In genomic region chr3:48681541-48681880, GRCh38 we compare ENCODE assay signal across 23 cellular contexts. TPM values are rescaled to one million over a fixed set of nuclear protein-coding genes. Genes with fewer than 3 reads are reported as not detected.
DNase-seq lines count a peak whose midpoint lies in the region; ATAC-seq and TF ChIP-seq lines count a peak whose summit lies in the region.
"Had no signal": no experiment of that assay in that cellular context is flagged by ENCODE, and none has a peak within 500 bp of the region (broad histone marks: within the 10 kb centered on the region; RNA-seq: fewer than 3 reads in every experiment).

No MANE protein-coding gene starts in this region.

- CTCF ChIA-PET in MCF 10A (lab: Yijun Ruan, JAX), result interaction anchor here (0.5 to 1.3 kb wide), 5 partner anchors 40 to 1109 kb away, joined by 3 to 5 read pairs (median 4); partner anchors contain the start of gene SLC26A6
- CTCF ChIA-PET in mammary epithelial cell (lab: Charles Lee; ENCODE audit: low non-redundant PET), result no interaction called here
- CTCF ChIA-PET in RWPE1 (lab: Yijun Ruan, JAX), result no interaction called here

- no TSS peak for BruUV-seq in MCF 10A (replicated peaks; lab: Mats Ljungman, UMichigan)
- no TSS peak for BruUV-seq in mammary epithelial cell (replicated peaks; lab: Mats Ljungman, UMichigan)

- H3K4me1 Mint-ChIP-seq in MCF 10A (ENCODE audit: insufficient read depth, unreplicated experiment), result peaks cover 33% of the 10 kb centered on the region

- H3K79me2 ChIP-seq in mammary epithelial cell (ENCODE audit: insufficient read depth, low read length) (peaks cover 35% of the 10 kb centered on the region), parathyroid adenoma (peaks cover 17% of the 10 kb centered on the region)

- H2AFZ ChIP-seq in mammary epithelial cell (ENCODE audit: low read depth, low read length) (no peak overlapping the region), parathyroid adenoma (no peak overlapping the region)

- no peak for TF ChIP-seq CTCF in MCF 10A (IDR thresholded peaks at IDR 0.05; ENCODE audit: unreplicated experiment)
- TF ChIP-seq CTCF in mammary epithelial cell (conservative IDR thresholded peaks at IDR 0.05 in 1 of 2, IDR thresholded peaks at IDR 0.05 in 1 of 2; ENCODE audit: extremely low read depth in 1 of 2, insufficient read depth in 1 of 2, low read depth in 1 of 2, low read length in 2 of 2), result no peak
- TF ChIP-seq CTCF in RWPE1 (conservative IDR thresholded peaks at IDR 0.05; ENCODE audit: low read depth), result no peak
- TF ChIP-seq CTCF in RWPE2 (IDR thresholded peaks at IDR 0.05; ENCODE audit: poor library complexity, severe bottlenecking), result no peak
- no peak for TF ChIP-seq CTCF in parathyroid adenoma (IDR thresholded peaks at IDR 0.05)

- H3K4me3 Mint-ChIP-seq in MCF 10A (ENCODE audit: unreplicated experiment), result no peak overlapping the region
- H3K4me3 Mint-ChIP-seq: CD14-positive monocyte; CD4-positive, CD25-positive, alpha-beta regulatory T cell had no signal

- H3K27me3 ChIP-seq in mammary epithelial cell (ENCODE audit: insufficient read depth, low read length), result no peaks in the 10 kb centered on the region
- H3K27me3 ChIP-seq in RWPE2 (ENCODE audit: insufficient read depth, poor library complexity, severe bottlenecking), result no peaks in the 10 kb centered on the region
- no peaks in the 10 kb centered on the region for H3K27me3 ChIP-seq in parathyroid adenoma (ENCODE audit: control insufficient read depth, insufficient read depth, low read length)
- H3K27me3 ChIP-seq: BE2C, BLaER1 had no signal

- no peak overlapping the region for H3K27ac ChIP-seq in mammary epithelial cell (ENCODE audit: insufficient read depth, low read depth, low read length)
- H3K27ac ChIP-seq in RWPE1, result peak overlapping the region; percentile 10
- no peak overlapping the region for H3K27ac ChIP-seq in RWPE2 (ENCODE audit: poor library complexity, severe bottlenecking)
- peak overlapping the region; percentile 95 for H3K27ac ChIP-seq in parathyroid adenoma
- H3K27ac ChIP-seq: BLaER1 had no signal

- DNase-seq in MCF 10A (ENCODE audit: unreplicated experiment) (no peak), mammary epithelial cell (no peak), RWPE1 (ENCODE audit: low spot score) (no peak), RWPE2 (ENCODE audit: low spot score) (peak; percentile 57), iPS-NIHi7 (ENCODE audit: extremely low spot score) (no peak)
- DNase-seq: 8988T; ACHN; BE2C; C1 segment of cervical spinal cord; CD4-positive, alpha-beta memory T cell; CD4-positive, CD25-positive, alpha-beta regulatory T cell; COR-L47; DMS 273 treated with DMSO at 0.1 percent for 48 hours; DMS79 treated with DMSO at 0.1 percent for 48 hours; GF-D8 had no signal

- no peaks in the 10 kb centered on the region for H3K9me3 Mint-ChIP-seq in MCF 10A (ENCODE audit: unreplicated experiment)
- H3K9me3 Mint-ChIP-seq: CD4-positive, alpha-beta memory T cell; CD4-positive, CD25-positive, alpha-beta regulatory T cell; CD8-positive, alpha-beta memory T cell had no signal

- peaks cover 61% of the 10 kb centered on the region for H3K36me3 Mint-ChIP-seq in MCF 10A (ENCODE audit: insufficient read depth, unreplicated experiment)

- peak overlapping the region; percentile 13 for H3K27ac Mint-ChIP-seq in MCF 10A (ENCODE audit: low read depth, unreplicated experiment)
- H3K27ac Mint-ChIP-seq: CD4-positive, alpha-beta memory T cell had no signal

- H3K27me3 Mint-ChIP-seq in MCF 10A (ENCODE audit: insufficient read depth, unreplicated experiment), result no peaks in the 10 kb centered on the region
- H3K27me3 Mint-ChIP-seq: CD4-positive, alpha-beta memory T cell; CD4-positive, CD25-positive, alpha-beta regulatory T cell; CD8-positive, alpha-beta memory T cell had no signal

- POLR2A ChIA-PET in MCF 10A (lab: Yijun Ruan, JAX) (interaction anchor here (0.7 to 1.0 kb wide), 2 partner anchors 11 to 59 kb away, joined by 3 read pairs; no protein-coding TSS in a partner anchor), RWPE1 (lab: Yijun Ruan, JAX; ENCODE audit: low non-redundant PET) (no interaction called here)

- ATAC-seq in RWPE2 (ENCODE audit: low read depth) (no peak), GM18870 (IDR thresholded peaks at IDR 0.05; ENCODE audit: unreplicated experiment) (no peak), GM19452 (IDR thresholded peaks at IDR 0.05; ENCODE audit: unreplicated experiment) (no peak)

- H3K4me1 ChIP-seq in mammary epithelial cell (ENCODE audit: insufficient read depth, low read length) (peaks cover 29% of the 10 kb centered on the region), RWPE2 (ENCODE audit: insufficient read depth, poor library complexity, severe bottlenecking) (peaks cover 14% of the 10 kb centered on the region), parathyroid adenoma (peaks cover 48% of the 10 kb centered on the region)

- H3K9ac ChIP-seq in mammary epithelial cell (ENCODE audit: insufficient read depth, low read length), result no peak overlapping the region
- peak overlapping the region; percentile 65 for H3K9ac ChIP-seq in parathyroid adenoma
- H3K9ac ChIP-seq: BLaER1 had no signal

- 98% methylated on average over 6 of the region's 7 CpGs for WGBS in mammary epithelial cell (ENCODE audit: low coverage, missing lambda C conversion rate)

- no peak overlapping the region for H3K4me3 ChIP-seq in mammary epithelial cell (replicated peaks in 1 of 3; ENCODE audit: insufficient read depth in 1 of 3, low read depth in 2 of 3, low read length in 3 of 3)
- no peak overlapping the region for H3K4me3 ChIP-seq in RWPE2 (ENCODE audit: severe bottlenecking)
- H3K4me3 ChIP-seq in parathyroid adenoma (ENCODE audit: low read depth, low read length), result no peak overlapping the region
- H3K4me3 ChIP-seq: BLaER1 had no signal

- H3K9me3 ChIP-seq in mammary epithelial cell (replicated peaks; ENCODE audit: insufficient read depth, low read length), result no peaks in the 10 kb centered on the region
- H3K9me3 ChIP-seq in RWPE2 (ENCODE audit: severe bottlenecking), result no peaks in the 10 kb centered on the region
- H3K9me3 ChIP-seq in parathyroid adenoma (ENCODE audit: control insufficient read depth, low read length), result no peaks in the 10 kb centered on the region
- H3K9me3 ChIP-seq: BE2C, BLaER1 had no signal

- peaks cover 16% of the 10 kb centered on the region for H3K36me3 ChIP-seq in mammary epithelial cell (ENCODE audit: insufficient read depth, low read length)
- H3K36me3 ChIP-seq in RWPE2 (ENCODE audit: low read depth), result peaks cover 71% of the 10 kb centered on the region
- no peaks in the 10 kb centered on the region for H3K36me3 ChIP-seq in parathyroid adenoma (ENCODE audit: control insufficient read depth, insufficient read depth, low read length)

- dilution Hi-C loops in mammary epithelial cell (cut with HindIII; ENCODE audit: low sequenced_read_pairs), result loop anchor here (5.0 kb wide), 1 partner anchor 104 kb away; no protein-coding TSS in a partner anchor

- in situ Hi-C loops in mammary epithelial cell (cut with MboI; ENCODE audit: low sequenced_read_pairs in 2 of 2), result no loop called here

- intact Hi-C loops in MCF 10A (cut with micrococcal nuclease), result loop anchor here (10.0 kb wide), 1 partner anchor 127 kb away; the partner anchor contains the start of gene PFKFB4
- intact Hi-C loops in mammary epithelial cell (cut with micrococcal nuclease), result no loop called here

- H3K4me2 ChIP-seq in mammary epithelial cell (ENCODE audit: insufficient read depth, low read depth, low read length) (no peak overlapping the region), parathyroid adenoma (ENCODE audit: low read length) (no peak overlapping the region)
- H3K4me2 ChIP-seq: BLaER1 had no signal

- H4K20me1 ChIP-seq in mammary epithelial cell (ENCODE audit: insufficient read depth, low read length), result no peaks in the 10 kb centered on the region

RNA-seq across cellular contexts. Expression of gene NCKIPSD, which starts 4.2 kb away (rescaled TPM):
- 23.8 and 26.9 TPM in 2 replicates for total RNA-seq in MCF 10A (2022)
- total RNA-seq in mammary epithelial cell, result 10 to 100 TPM; 14.8 to 21.1 TPM
- 23.8 TPM for polyA plus RNA-seq in mammary epithelial cell
- polyA minus RNA-seq in mammary epithelial cell, result 14.0 TPM

RNA-seq across cellular contexts. Expression of gene CELSR3, which starts 18.8 kb away (rescaled TPM):
- total RNA-seq in MCF 10A (2022) (17.6 and 21.5 TPM in 2 replicates), mammary epithelial cell (1 to 10 TPM; 1.7 to 2.2 TPM)
- 0.51 TPM for polyA plus RNA-seq in mammary epithelial cell
- 1.8 TPM for polyA minus RNA-seq in mammary epithelial cell
- polyA plus RNA-seq: CD14-positive monocyte had no signal

RNA-seq across cellular contexts. Expression of gene IP6K2, which starts 35.5 kb away (rescaled TPM):
- total RNA-seq in MCF 10A (2022), result 99.3 and 117 TPM in 2 replicates
- total RNA-seq in mammary epithelial cell, result 10 to 100 TPM; 62.7 to 95.8 TPM
- polyA plus RNA-seq in mammary epithelial cell, result 94.7 TPM
- 33.8 TPM for polyA minus RNA-seq in mammary epithelial cell

RNA-seq across cellular contexts. Expression of gene SLC26A6, which starts 46.2 kb away (rescaled TPM):
- total RNA-seq in MCF 10A (2022), result 47.4 and 63.3 TPM in 2 replicates
- 10 to 100 TPM; 29.5 to 47.7 TPM for total RNA-seq in mammary epithelial cell
- polyA plus RNA-seq in mammary epithelial cell, result 38.9 TPM
- 44.6 TPM for polyA minus RNA-seq in mammary epithelial cell

RNA-seq across cellular contexts. Expression of gene TMEM89, which starts 59.9 kb away (rescaled TPM):
- not detected in 2 replicates for total RNA-seq in MCF 10A (2022)
- total RNA-seq in mammary epithelial cell, result under 1 TPM in 1 of 2 donors, not detected in 1; 0.82 TPM
- not detected for polyA plus RNA-seq in mammary epithelial cell
- not detected for polyA minus RNA-seq in mammary epithelial cell
- total RNA-seq: A673; CD4-positive, alpha-beta memory T cell; CD4-positive, CD25-positive, alpha-beta regulatory T cell; CD8-positive, alpha-beta memory T cell had no signal
- polyA plus RNA-seq: AG04450; CD14-positive monocyte; CD4-positive, alpha-beta memory T cell; CD4-positive, CD25-positive, alpha-beta regulatory T cell; CD8-positive, alpha-beta memory T cell had no signal

Comparison
In these comparisons a context has a peak if more than half of its experiments do, and no peak if none do; other contexts are left out.
1. H3K27ac ChIP-seq: peak in RWPE1 (single experiment) and parathyroid adenoma (single experiment); none in mammary epithelial cell (single experiment) and RWPE2 (single experiment).